In the genomic region with DNA sequence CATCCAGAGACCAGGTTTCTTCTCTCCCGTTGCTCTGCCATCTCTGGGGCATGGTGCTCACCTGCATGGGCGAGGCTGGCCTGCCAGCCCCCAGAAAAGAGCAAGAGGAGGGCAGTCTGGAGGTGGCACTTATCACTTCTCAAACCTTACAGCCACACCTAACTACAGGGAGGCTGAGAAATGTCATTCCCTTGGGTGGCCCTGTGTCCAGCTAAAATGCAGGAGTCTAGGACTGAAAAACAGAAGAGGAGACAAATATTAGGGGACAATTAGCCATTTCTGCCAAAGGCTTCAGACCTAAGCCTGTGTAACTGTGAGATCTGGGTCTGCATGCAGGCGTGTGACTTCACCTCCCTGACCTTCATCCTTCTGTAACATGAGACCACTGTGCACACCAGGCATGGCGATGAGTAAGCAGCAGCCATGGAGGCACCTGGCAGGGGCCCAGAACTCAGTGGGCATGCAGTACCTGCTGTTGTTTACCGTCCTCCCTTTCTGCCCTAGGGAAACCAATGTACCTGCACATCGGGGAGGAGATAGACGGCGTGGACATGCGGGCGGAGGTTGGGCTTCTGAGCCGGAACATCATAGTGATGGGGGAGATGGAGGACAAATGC, we compare ENCODE assay signal across 10 cellular contexts.
DNase-seq lines count a peak whose midpoint lies in the region; ATAC-seq, FAIRE-seq and TF ChIP-seq lines count a peak whose summit lies in the region.
"Had no signal": no experiment of that assay in that cellular context is flagged by ENCODE, and none has a peak within 500 bp of the region (broad histone marks: within the 10 kb centered on the region; RNA-seq: fewer than 3 reads in every experiment).

No MANE protein-coding gene starts in this region.

- H3K27me3 Mint-ChIP-seq in nephron (ENCODE audit: low read depth), result no peaks in the 10 kb centered on the region
- peaks cover 3% of the 10 kb centered on the region for H3K27me3 Mint-ChIP-seq in activated naive CD4-positive, alpha-beta T cell treated with anti-CD3 and anti-CD28 coated beads, Interleukin-2, amount 10 ng/mL, durations not matched to agents 7 days and 5 days

- FAIRE-seq in small intestine (lab: Jason Lieb, UNC), result no peak

- peaks cover 53% of the 10 kb centered on the region for H3K4me1 Mint-ChIP-seq in nephron
- H3K4me1 Mint-ChIP-seq in activated naive CD4-positive, alpha-beta T cell treated with anti-CD3 and anti-CD28 coated beads, Interleukin-2, amount 10 ng/mL, durations not matched to agents 7 days and 5 days, result no peaks in the 10 kb centered on the region

- H3K9me3 ChIP-seq in small intestine (ENCODE audit: control insufficient read depth, low read depth), result no peaks in the 10 kb centered on the region
- H3K9me3 ChIP-seq: upper lobe of right lung had no signal

- no peaks in the 10 kb centered on the region for H3K36me3 ChIP-seq in small intestine (ENCODE audit: control insufficient read depth in 2 of 2, insufficient read depth in 2 of 2, low read length in 2 of 2)

- CTCF ChIA-PET in activated naive CD4-positive, alpha-beta T cell treated with anti-CD3 and anti-CD28 coated beads, Interleukin-2, amount 10 ng/mL, durations not matched to agents 7 days and 5 days (lab: Charles Lee), result no interaction called here

- WGBS in small intestine, 3 donors, result 91 to 92% (median 92%) methylated on average over 11 of the region's 11 CpGs

- DNase-seq in EH (ENCODE audit: low read depth), result peak; percentile 50
- DNase-seq in NCI-H146 treated with DMSO at 0.1 percent for 48 hours (lab: John Stamatoyannopoulos, UW; ENCODE audit: unreplicated experiment), result peak; percentile 84
- peak; percentile 56 for DNase-seq in SHP77 treated with DMSO at 0.1 percent for 48 hours (lab: John Stamatoyannopoulos, UW)
- no peak for DNase-seq in small intestine
- no peak for DNase-seq in activated naive CD4-positive, alpha-beta T cell treated with Interleukin-2 at 50 U/mL for 16 hours
- no peak for DNase-seq in activated naive CD4-positive, alpha-beta T cell treated with anti-CD3 and anti-CD28 coated beads, Interleukin-2, amount 10 ng/mL, durations not matched to agents 7 days and 5 days
- DNase-seq: KG1, upper lobe of right lung had no signal

- no peak overlapping the region for H3K4me3 Mint-ChIP-seq in nephron
- H3K4me3 Mint-ChIP-seq in activated naive CD4-positive, alpha-beta T cell treated with anti-CD3 and anti-CD28 coated beads, Interleukin-2, amount 10 ng/mL, durations not matched to agents 7 days and 5 days, result no peak overlapping the region

- no peak for ATAC-seq in HG02870 (IDR thresholded peaks at IDR 0.05; ENCODE audit: unreplicated experiment)
- ATAC-seq: upper lobe of right lung had no signal

- no peak for TF ChIP-seq CTCF in nephron (IDR thresholded peaks at IDR 0.05; ENCODE audit: unreplicated experiment in 3 of 3)

- no peaks in the 10 kb centered on the region for H3K27me3 ChIP-seq in small intestine (ENCODE audit: control insufficient read depth in 2 of 2, insufficient read depth in 2 of 2, low read length in 2 of 2)
- H3K27me3 ChIP-seq: upper lobe of right lung had no signal

- no peak overlapping the region for H3K4me3 ChIP-seq in small intestine (ENCODE audit: low read depth in 1 of 2, low read length in 2 of 2)
- H3K4me3 ChIP-seq: upper lobe of right lung had no signal

- peak overlapping the region; percentile 16 to 92 (median 82) for H3K27ac Mint-ChIP-seq in nephron
- no peak overlapping the region for H3K27ac Mint-ChIP-seq in activated naive CD4-positive, alpha-beta T cell treated with anti-CD3 and anti-CD28 coated beads, Interleukin-2, amount 10 ng/mL, durations not matched to agents 7 days and 5 days

- H3K4me1 ChIP-seq in small intestine (ENCODE audit: control insufficient read depth in 2 of 2, insufficient read depth in 1 of 2, low read depth in 1 of 2, low read length in 1 of 2), result no peaks in the 10 kb centered on the region
- H3K4me1 ChIP-seq: upper lobe of right lung had no signal

- H3K27ac ChIP-seq in small intestine (ENCODE audit: low read depth in 1 of 2, low read length in 1 of 2), result no peak overlapping the region
- H3K27ac ChIP-seq: upper lobe of right lung had no signal

- peaks cover 25% of the 10 kb centered on the region for H3K36me3 Mint-ChIP-seq in nephron (ENCODE audit: low read depth)
- peaks cover 2% of the 10 kb centered on the region for H3K36me3 Mint-ChIP-seq in activated naive CD4-positive, alpha-beta T cell treated with anti-CD3 and anti-CD28 coated beads, Interleukin-2, amount 10 ng/mL, durations not matched to agents 7 days and 5 days

- peaks cover 3% of the 10 kb centered on the region for H3K9me3 Mint-ChIP-seq in nephron
- H3K9me3 Mint-ChIP-seq in activated naive CD4-positive, alpha-beta T cell treated with anti-CD3 and anti-CD28 coated beads, Interleukin-2, amount 10 ng/mL, durations not matched to agents 7 days and 5 days, result no peaks in the 10 kb centered on the region

Comparison
In these comparisons a context has a peak if more than half of its experiments do, and no peak if none do; other contexts are left out.
1. DNase-seq: peak in EH (single experiment), NCI-H146 treated with DMSO at 0.1 percent for 48 hours (single experiment) and SHP77 treated with DMSO at 0.1 percent for 48 hours (single experiment); none in small intestine (single experiment), activated naive CD4-positive, alpha-beta T cell treated with Interleukin-2 at 50 U/mL for 16 hours (single experiment) and activated naive CD4-positive, alpha-beta T cell treated with anti-CD3 and anti-CD28 coated beads, Interleukin-2, amount 10 ng/mL, durations not matched to agents 7 days and 5 days (single experiment).